Comparison of ENCODE assay signal across 12 cellular contexts in the genomic region with DNA sequence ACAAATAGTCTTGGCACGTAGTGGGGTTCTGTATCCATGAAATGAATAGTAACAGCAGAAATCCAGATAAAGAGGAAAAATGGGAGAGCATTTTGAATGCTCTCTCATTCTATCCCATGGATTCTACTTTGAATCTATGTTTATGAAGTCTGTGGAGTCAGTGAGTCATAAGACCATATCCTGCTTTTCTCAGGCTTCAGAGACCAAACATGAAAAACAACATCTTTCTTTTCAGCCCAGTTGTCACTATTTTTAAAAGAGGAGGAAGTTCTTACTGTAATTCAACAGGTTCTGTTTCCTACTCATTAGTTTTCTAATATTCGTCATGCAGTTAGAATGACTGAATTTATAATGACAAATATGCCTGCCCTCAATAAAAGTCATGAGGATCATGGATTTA. TPM values are rescaled to one million over a fixed set of nuclear protein-coding genes. Genes with fewer than 3 reads are reported as not detected.
DNase-seq lines count a peak whose midpoint lies in the region; ATAC-seq, FAIRE-seq and TF ChIP-seq lines count a peak whose summit lies in the region.
"Had no signal": no experiment of that assay in that cellular context is flagged by ENCODE, and none has a peak within 500 bp of the region (broad histone marks: within the 10 kb centered on the region; RNA-seq: fewer than 3 reads in every experiment).

No MANE protein-coding gene starts in this region.

- H2AFZ ChIP-seq in PC-3 (ENCODE audit: low read length) (no peak overlapping the region), endothelial cell of umbilical vein (ENCODE audit: low read depth, low read length) (peak overlapping the region; percentile 76), H9 (ENCODE audit: low read length) (no peak overlapping the region)

- no peak overlapping the region for H3K4ac ChIP-seq in H9 (ENCODE audit: low read depth, low read length)

- H3K56ac ChIP-seq in H9 (ENCODE audit: insufficient read length, low read depth, low read length): no peak overlapping the region

- H3K9ac ChIP-seq in PC-3 (ENCODE audit: low read length): peak overlapping the region; percentile 12
- H3K9ac ChIP-seq in endothelial cell of umbilical vein (replicated peaks; ENCODE audit: extremely low read depth, insufficient read depth, low read length): peak overlapping the region; percentile 79
- no peak overlapping the region for H3K9ac ChIP-seq in H9 (ENCODE audit: extremely low read depth, insufficient read length, low read length)

- DNase-seq in Calu3 (no peak), PC-3 (peak; percentile 85), endothelial cell of umbilical vein (ENCODE audit: low read depth, low spot score) (peak; percentile 96), H9 (no peak), dorsolateral prefrontal cortex (no peak), SK-N-DZ (ENCODE audit: low spot score) (no peak)
- DNase-seq: effector CD8-positive, alpha-beta T cell; NCI-H2081 treated with DMSO at 0.1 percent for 48 hours; right cardiac atrium; SJCRH30 had no signal

- no peaks in the 10 kb centered on the region for H3K27me3 Mint-ChIP-seq in Calu3 (ENCODE audit: unreplicated experiment)
- no peaks in the 10 kb centered on the region for H3K27me3 Mint-ChIP-seq in nephron (ENCODE audit: low read depth)
- no peaks in the 10 kb centered on the region for H3K27me3 Mint-ChIP-seq in H9 (ENCODE audit: low read depth)

- H3K9me3 ChIP-seq in PC-3 (ENCODE audit: low read length): no peaks in the 10 kb centered on the region
- H3K9me3 ChIP-seq in endothelial cell of umbilical vein (replicated peaks; ENCODE audit: control insufficient read depth, insufficient read depth, low read length): no peaks in the 10 kb centered on the region
- no peaks in the 10 kb centered on the region for H3K9me3 ChIP-seq in H9 (ENCODE audit: control insufficient read depth, low read depth, low read length)
- H3K9me3 ChIP-seq: SJCRH30 had no signal

- H3K23me2 ChIP-seq in H9 (ENCODE audit: insufficient read length, low read depth, low read length, poor library complexity, severe bottlenecking): no peaks in the 10 kb centered on the region

- no peaks in the 10 kb centered on the region for H3K79me2 ChIP-seq in PC-3 (ENCODE audit: low read length)
- H3K79me2 ChIP-seq in endothelial cell of umbilical vein (ENCODE audit: control insufficient read depth, insufficient read depth, low read length): no peaks in the 10 kb centered on the region
- no peaks in the 10 kb centered on the region for H3K79me2 ChIP-seq in H9 (ENCODE audit: insufficient read depth, low read length)

- H3K27me3 ChIP-seq in PC-3 (ENCODE audit: low read length): no peaks in the 10 kb centered on the region
- H3K27me3 ChIP-seq in endothelial cell of umbilical vein (ENCODE audit: control insufficient read depth in 2 of 2, insufficient read depth in 2 of 2, low read length in 2 of 2): no peaks in the 10 kb centered on the region
- H3K27me3 ChIP-seq in H9 (ENCODE audit: insufficient read depth, low read length): no peaks in the 10 kb centered on the region
- H3K27me3 ChIP-seq in dorsolateral prefrontal cortex: no peaks in the 10 kb centered on the region
- H3K27me3 ChIP-seq: SJCRH30 had no signal

- no peak for TF ChIP-seq CTCF in Calu3 (IDR thresholded peaks at IDR 0.05; ENCODE audit: unreplicated experiment)
- TF ChIP-seq CTCF in PC-3 (conservative IDR thresholded peaks at IDR 0.05; ENCODE audit: low read depth, low read length): no peak
- TF ChIP-seq CTCF in endothelial cell of umbilical vein (IDR thresholded peaks at IDR 0.05; ENCODE audit: extremely low read depth in 1 of 2, insufficient read depth in 1 of 2, low read depth in 1 of 2, low read length in 2 of 2): no peak
- TF ChIP-seq CTCF in nephron (IDR thresholded peaks at IDR 0.05; ENCODE audit: unreplicated experiment in 3 of 3): no peak
- no peak for TF ChIP-seq CTCF in H9 (conservative IDR thresholded peaks at IDR 0.05)
- TF ChIP-seq CTCF in dorsolateral prefrontal cortex (IDR thresholded peaks at IDR 0.05 in 54 of 56, conservative IDR thresholded peaks at IDR 0.05 in 2 of 56; ENCODE audit: low read depth in 1 of 56, partially characterized antibody in 56 of 56): no peak

- H2BK120ac ChIP-seq in H9 (ENCODE audit: low read depth, low read length, poor library complexity, severe bottlenecking): no peak overlapping the region

- peak overlapping the region; percentile 10 for H3K4me3 Mint-ChIP-seq in Calu3 (ENCODE audit: low read depth, unreplicated experiment)
- no peak overlapping the region for H3K4me3 Mint-ChIP-seq in nephron
- H3K4me3 Mint-ChIP-seq in H9: no peak overlapping the region

- POLR2A ChIA-PET in PC-3 (lab: Charles Lee; ENCODE audit: unreplicated experiment) (no interaction called here), endothelial cell of umbilical vein (lab: Charles Lee) (no interaction called here)

- no peak overlapping the region for H4K5ac ChIP-seq in H9 (ENCODE audit: insufficient read length, low read depth, low read length)

- FAIRE-seq in endothelial cell of umbilical vein (lab: Jason Lieb, UNC): peak; percentile 95

- no peak overlapping the region for H2BK5ac ChIP-seq in H9 (ENCODE audit: insufficient read length, low read length)

- intact Hi-C loops in Calu3 (cut with micrococcal nuclease; ENCODE audit: unreplicated experiment): loop anchor here (5.0 kb wide), 1 partner anchor 35 kb away; no protein-coding TSS in a partner anchor
- intact Hi-C loops in PC-3 (cut with micrococcal nuclease): loop anchor here (1.0 to 2.0 kb wide), 2 partner anchors 35 to 39 kb away; a partner anchor contains a TSS
- intact Hi-C loops in endothelial cell of umbilical vein (cut with micrococcal nuclease): loop anchor here (1.0 to 10.0 kb wide), 8 partner anchors 22 to 473 kb away; a partner anchor contains a TSS
- intact Hi-C loops in dorsolateral prefrontal cortex (cut with DNase I): no loop called here

- no peak overlapping the region for H3K23ac ChIP-seq in H9 (ENCODE audit: insufficient read length, low read depth, low read length)

- H3K27ac Mint-ChIP-seq in Calu3 (ENCODE audit: unreplicated experiment) (peak overlapping the region; percentile 81), nephron (peak overlapping the region in 2 of 3 experiments; percentile 36 to 53), H9 (no peak overlapping the region)

- no peak overlapping the region for H2BK20ac ChIP-seq in H9 (ENCODE audit: low read depth, low read length, poor library complexity, severe bottlenecking)

- H2AK5ac ChIP-seq in H9 (ENCODE audit: insufficient read length, low read length): no peak overlapping the region

- H4K8ac ChIP-seq in H9 (replicated peaks; ENCODE audit: insufficient read length, low read depth, low read length): no peak overlapping the region

- H3K9me3 Mint-ChIP-seq in Calu3 (ENCODE audit: low read depth, unreplicated experiment) (no peaks in the 10 kb centered on the region), nephron (no peaks in the 10 kb centered on the region), H9 (no peaks in the 10 kb centered on the region)

- no peaks in the 10 kb centered on the region for H3K9me2 ChIP-seq in PC-3 (replicated peaks; ENCODE audit: low read length)

- H3K27ac ChIP-seq in PC-3 (ENCODE audit: low read length) (peak overlapping the region; percentile 68), endothelial cell of umbilical vein (ENCODE audit: insufficient read depth, low read depth, low read length) (peak overlapping the region; percentile 97), H9 (ENCODE audit: insufficient read length, low read depth, low read length) (no peak overlapping the region), dorsolateral prefrontal cortex (no peak overlapping the region)
- H3K27ac ChIP-seq: SJCRH30 had no signal

- H4K20me1 ChIP-seq in PC-3 (ENCODE audit: low read length) (no peaks in the 10 kb centered on the region), endothelial cell of umbilical vein (replicated peaks; ENCODE audit: control insufficient read depth, extremely low read depth, insufficient read depth, low read length) (no peaks in the 10 kb centered on the region), H9 (ENCODE audit: control insufficient read depth, insufficient read depth, insufficient read length) (no peaks in the 10 kb centered on the region)

- TF ChIP-seq POLR2A in endothelial cell of umbilical vein (IDR thresholded peaks at IDR 0.05; ENCODE audit: low read depth, low read length): no peak

- no peak overlapping the region for H3K14ac ChIP-seq in H9 (ENCODE audit: insufficient read depth, low read length)

- H2BK15ac ChIP-seq in H9 (ENCODE audit: low read depth, low read length): no peak overlapping the region

- no peaks in the 10 kb centered on the region for H3K36me3 ChIP-seq in PC-3 (ENCODE audit: low read depth, low read length)
- H3K36me3 ChIP-seq in endothelial cell of umbilical vein (ENCODE audit: control insufficient read depth in 2 of 2, extremely low read depth in 1 of 2, insufficient read depth in 2 of 2, low read length in 2 of 2): no peaks in the 10 kb centered on the region
- H3K36me3 ChIP-seq: SJCRH30 had no signal

- no peak overlapping the region for H4K91ac ChIP-seq in H9 (ENCODE audit: insufficient read length, low read depth, low read length)

- BruUV-seq in Calu3 (replicated peaks; lab: Mats Ljungman, UMichigan) (no TSS peak), PC-3 (replicated peaks; lab: Mats Ljungman, UMichigan) (no TSS peak), endothelial cell of umbilical vein (replicated peaks; lab: Mats Ljungman, UMichigan) (no TSS peak)

- H3K9me1 ChIP-seq in endothelial cell of umbilical vein (replicated peaks; ENCODE audit: control insufficient read depth, extremely low read depth, insufficient read depth, low read length): no peaks in the 10 kb centered on the region

- H2BK12ac ChIP-seq in H9 (ENCODE audit: insufficient read length, low read depth, low read length): no peak overlapping the region

- ATAC-seq in PC-3: peak; percentile 86
- ATAC-seq in HG02938 (IDR thresholded peaks at IDR 0.05; ENCODE audit: unreplicated experiment): no peak

- H3K4me1 ChIP-seq in PC-3 (ENCODE audit: insufficient read depth, low read length) (peaks cover 21% of the 10 kb centered on the region), endothelial cell of umbilical vein (ENCODE audit: control insufficient read depth, extremely low read depth, insufficient read depth, low read length) (peaks cover 44% of the 10 kb centered on the region), H9 (ENCODE audit: insufficient read depth, low read length) (no peaks in the 10 kb centered on the region; the same call in 1 of the 2 replicates)

- peak overlapping the region; percentile 40 for H3K4me2 ChIP-seq in PC-3 (ENCODE audit: low read length)
- peak overlapping the region; percentile 68 for H3K4me2 ChIP-seq in endothelial cell of umbilical vein (ENCODE audit: insufficient read depth, low read length)
- H3K4me2 ChIP-seq in H9 (ENCODE audit: insufficient read depth, insufficient read length, low read length): no peak overlapping the region

- H3F3A ChIP-seq in PC-3 (ENCODE audit: low read length, unreplicated experiment): no peaks in the 10 kb centered on the region

- peaks cover 38% of the 10 kb centered on the region for H3K4me1 Mint-ChIP-seq in Calu3 (ENCODE audit: low read depth, unreplicated experiment)
- H3K4me1 Mint-ChIP-seq in nephron: peaks cover 18% of the 10 kb centered on the region
- H3K4me1 Mint-ChIP-seq in H9: peaks cover 5 to 11% of the 10 kb centered on the region in 2 experiments

- H3K4me3 ChIP-seq in PC-3 (ENCODE audit: low read length) (no peak overlapping the region), endothelial cell of umbilical vein (replicated peaks in 1 of 3; ENCODE audit: insufficient read depth in 1 of 3, low read depth in 1 of 3, low read length in 3 of 3) (peak overlapping the region in 1 of 3 experiments; percentile 36), dorsolateral prefrontal cortex (no peak overlapping the region)
- H3K4me3 ChIP-seq: SJCRH30 had no signal

- no peaks in the 10 kb centered on the region for H3K79me1 ChIP-seq in H9 (ENCODE audit: insufficient read depth, low read depth, low read length, poor library complexity, severe bottlenecking)

- H3T11ph ChIP-seq in H9 (ENCODE audit: low read length): no peak overlapping the region

- WGBS in H9 (ENCODE audit: extremely low coverage, insufficient read length, low lambda C conversion rate): no CpG with 5 or more reads among the region's 2 CpGs

- dilution Hi-C loops in endothelial cell of umbilical vein (cut with MboI; ENCODE audit: extremely low pct_ligation_motif_present, low sequenced_read_pairs): no loop called here

- CTCF ChIA-PET in Calu3 (lab: Charles Lee) (interaction anchor here (1.2 kb wide), 1 partner anchor 53 kb away, joined by 3 read pairs; no protein-coding TSS in a partner anchor), PC-3 (lab: Charles Lee) (no interaction called here), endothelial cell of umbilical vein (lab: Charles Lee) (no interaction called here)

- H3K36me3 Mint-ChIP-seq in Calu3 (ENCODE audit: insufficient read depth, unreplicated experiment) (no peaks in the 10 kb centered on the region), nephron (ENCODE audit: low read depth) (no peaks in the 10 kb centered on the region), H9 (ENCODE audit: insufficient read depth in 1 of 3, low read depth in 3 of 3) (no peaks in the 10 kb centered on the region)

- H3K18ac ChIP-seq in H9 (ENCODE audit: insufficient read length, low read depth, low read length): no peak overlapping the region

RNA-seq across cellular contexts. Expression of a gene that starts 39.4 kb away (rescaled TPM):
- total RNA-seq in Calu3 (2022) (106 and 126 TPM in 2 replicates), PC-3 (2014; rRNA removed) (101 and 108 TPM in 2 replicates), endothelial cell of umbilical vein (179 and 223 TPM in 2 replicates), H9 (2021) (17.3 and 18.3 TPM in 2 replicates), dorsolateral prefrontal cortex (10 to 100 TPM; 11.7 to 83.5 (median 35.7) TPM)
- polyA plus RNA-seq in endothelial cell of umbilical vein: 103 and 111 TPM in 2 replicates
- 103 and 115 TPM in 2 replicates for polyA plus RNA-seq in endothelial cell of umbilical vein (2011; cell fraction: cytosol; rRNA removed)
- polyA plus RNA-seq in endothelial cell of umbilical vein (2011; cell fraction: nucleus; rRNA removed): 77.0 and 114 TPM in 2 replicates
- polyA plus RNA-seq in endothelial cell of umbilical vein (2012): 164 and 176 TPM in 2 replicates
- polyA minus RNA-seq in endothelial cell of umbilical vein: 106 and 107 TPM in 2 replicates
- 565 TPM for polyA minus RNA-seq in endothelial cell of umbilical vein (2011; cell fraction: cytosol; rRNA and poly(A)+ RNA removed)
- polyA minus RNA-seq in endothelial cell of umbilical vein (2011; cell fraction: nucleus; rRNA and poly(A)+ RNA removed): 216 and 218 TPM in 2 replicates
- polyA plus RNA-seq in SK-N-DZ (2014; cell fraction: cytosol; rRNA removed): 9.5 and 11.4 TPM in 2 replicates
- 5.6 and 5.9 TPM in 2 replicates for polyA plus RNA-seq in SK-N-DZ (2014; cell fraction: nucleus; rRNA removed)

Comparison
In these comparisons a context has a peak if more than half of its experiments do, and no peak if none do; other contexts are left out.
1. DNase-seq: peak in PC-3 (single experiment) and endothelial cell of umbilical vein (single experiment); none in Calu3 (single experiment), H9 (single experiment), dorsolateral prefrontal cortex (0 of 10) and SK-N-DZ (single experiment).
2. H3K27ac Mint-ChIP-seq: peak in Calu3 (single experiment) and nephron (2 of 3); none in H9 (0 of 3).
3. H3K27ac ChIP-seq: peak in PC-3 (single experiment) and endothelial cell of umbilical vein (single experiment); none in H9 (single experiment) and dorsolateral prefrontal cortex (0 of 59).
4. intact Hi-C loops: an anchor here in Calu3 (5.0 kb wide), PC-3 (1.0 to 2.0 kb wide) and endothelial cell of umbilical vein (1.0 to 10.0 kb wide); none called in dorsolateral prefrontal cortex.